ENCODE assay signal across 8 cellular contexts in genomic region chr2:219442206-219443015, GRCh38. TPM values are rescaled to one million over a fixed set of nuclear protein-coding genes. Genes with fewer than 3 reads are reported as not detected.
A peak's percentile ranks its signal among the peaks of the same experiment; 100 is the strongest.
DNase-seq lines count a peak whose midpoint lies in the region; ATAC-seq and TF ChIP-seq lines count a peak whose summit lies in the region.

No MANE protein-coding gene starts in this region.

- H3K9me3 Mint-ChIP-seq in activated B cell treated with CpG ODN at 0.5 μM for 24 hours = no peaks in the 10 kb centered on the region

- H3K27ac Mint-ChIP-seq in activated B cell treated with CpG ODN at 0.5 μM for 24 hours = no peak overlapping the region

- H3K9me3 ChIP-seq in hepatocyte (ENCODE audit: low read depth) = no peaks in the 10 kb centered on the region
- no peaks in the 10 kb centered on the region for H3K9me3 ChIP-seq in smooth muscle cell (replicated peaks; ENCODE audit: low read depth)

- H3K36me3 ChIP-seq in hepatocyte (replicated peaks; ENCODE audit: insufficient read depth, low read depth) (no peaks in the 10 kb centered on the region), smooth muscle cell (ENCODE audit: low read depth) (no peaks in the 10 kb centered on the region)

- H3K27ac ChIP-seq in hepatocyte = peak overlapping the region; percentile 37
- H3K27ac ChIP-seq in smooth muscle cell (ENCODE audit: low read depth) = no peak overlapping the region

- peaks cover 16% of the 10 kb centered on the region for H3K4me1 Mint-ChIP-seq in activated B cell treated with CpG ODN at 0.5 μM for 24 hours

- H3K4me2 ChIP-seq in hepatocyte (peak overlapping the region; percentile 99), smooth muscle cell (peak overlapping the region; percentile 89)

- H3K79me2 ChIP-seq in hepatocyte (no peaks in the 10 kb centered on the region), smooth muscle cell (ENCODE audit: low read depth) (no peaks in the 10 kb centered on the region)

- peaks cover 49% of the 10 kb centered on the region for H3K27me3 Mint-ChIP-seq in activated B cell treated with CpG ODN at 0.5 μM for 24 hours

- no peaks in the 10 kb centered on the region for H4K20me1 ChIP-seq in hepatocyte (ENCODE audit: insufficient read depth, poor library complexity, severe bottlenecking)
- no peaks in the 10 kb centered on the region for H4K20me1 ChIP-seq in smooth muscle cell (ENCODE audit: low read depth)

- no peaks in the 10 kb centered on the region for H3F3A ChIP-seq in smooth muscle cell (ENCODE audit: low read depth)

- ATAC-seq in activated B cell treated with CpG ODN at 0.5 μM for 24 hours (ENCODE audit: low read depth) (no peak), HG03045 (IDR thresholded peaks at IDR 0.05; ENCODE audit: unreplicated experiment) (no peak)

- POLR2A ChIA-PET in activated B cell treated with CpG ODN at 0.5 μM for 24 hours (lab: Charles Lee) = interaction anchor here (0.7 kb wide), 1 partner anchor 13 kb away, joined by 5 read pairs; no protein-coding TSS in a partner anchor

- H3K4me3 Mint-ChIP-seq in activated B cell treated with CpG ODN at 0.5 μM for 24 hours = peak overlapping the region; percentile 78

- CTCF ChIA-PET in activated B cell treated with CpG ODN at 0.5 μM for 24 hours (lab: Charles Lee) = no interaction called here

- TF ChIP-seq CTCF in activated B cell treated with CpG ODN at 0.5 μM for 24 hours (IDR thresholded peaks at IDR 0.05) = no peak
- no peak for TF ChIP-seq CTCF in hepatocyte (IDR thresholded peaks at IDR 0.05; ENCODE audit: poor library complexity)
- no peak for TF ChIP-seq CTCF in smooth muscle cell (IDR thresholded peaks at IDR 0.05; ENCODE audit: borderline replicate concordance, insufficient read depth, poor library complexity, severe bottlenecking)

- peak overlapping the region; percentile 52 for H2AFZ ChIP-seq in hepatocyte
- H2AFZ ChIP-seq in smooth muscle cell (ENCODE audit: low read depth) = no peak overlapping the region

- H3K4me3 ChIP-seq in hepatocyte (peak overlapping the region; percentile 88), smooth muscle cell (peak overlapping the region; percentile 63)

- H3K36me3 Mint-ChIP-seq in activated B cell treated with CpG ODN at 0.5 μM for 24 hours (ENCODE audit: low read depth) = no peaks in the 10 kb centered on the region

- 8% methylated on average over 15 of the region's 45 CpGs for WGBS in hepatocyte (ENCODE audit: low lambda C conversion rate, missing lambda C conversion rate)
- WGBS in smooth muscle cell (ENCODE audit: low lambda C conversion rate) = 11% methylated on average over 20 of the region's 45 CpGs

- peaks cover 2% of the 10 kb centered on the region for H3K27me3 ChIP-seq in hepatocyte
- no peaks in the 10 kb centered on the region for H3K27me3 ChIP-seq in smooth muscle cell (ENCODE audit: low read depth)

- H3K9me2 ChIP-seq in hepatocyte (replicated peaks; ENCODE audit: insufficient read depth) = no peaks in the 10 kb centered on the region

- intact Hi-C loops in activated B cell treated with CpG ODN at 0.5 μM for 24 hours (cut with micrococcal nuclease) = no loop called here

- DNase-seq in NCI-H1417 (lab: John Stamatoyannopoulos, UW) (peak in 2 of 3 experiments; percentile 44 to 47), NCI-H1417 treated with DMSO at 0.1 percent for 48 hours (lab: John Stamatoyannopoulos, UW) (no peak), activated B cell treated with CpG ODN at 0.5 μM for 24 hours (no peak), hepatocyte (ENCODE audit: low spot score) (no peak), smooth muscle cell (lab: John Stamatoyannopoulos, UW; ENCODE audit: unreplicated experiment) (no peak), NCI-H2196 (lab: John Stamatoyannopoulos, UW; ENCODE audit: unreplicated experiment) (no peak)
- DNase-seq in stimulated activated naive CD4-positive, alpha-beta T cell (lab: John Stamatoyannopoulos, UW) = no peak

- H3K4me1 ChIP-seq in hepatocyte (ENCODE audit: insufficient read depth) (peaks cover 24% of the 10 kb centered on the region), smooth muscle cell (ENCODE audit: low read depth) (peaks cover 18% of the 10 kb centered on the region)

- peak overlapping the region; percentile 39 for H3K9ac ChIP-seq in smooth muscle cell (ENCODE audit: low read depth)

RNA-seq across cellular contexts. Expression of gene SPEG, which starts 7.8 kb away (rescaled TPM):
- total RNA-seq in activated B cell treated with CpG ODN at 0.5 μM for 24 hours (0.09 and 0.42 TPM in 2 replicates), hepatocyte (21.1 and 21.6 TPM in 2 replicates), smooth muscle cell (14.9 and 38.8 TPM in 2 replicates)
- polyA plus RNA-seq in hepatocyte (35.8 and 40.0 TPM in 2 replicates), smooth muscle cell (37.8 and 40.5 TPM in 2 replicates)

RNA-seq across cellular contexts. Expression of gene DES, which starts 24.2 kb away (rescaled TPM):
- total RNA-seq in activated B cell treated with CpG ODN at 0.5 μM for 24 hours = not detected in 2 replicates
- 103 and 114 TPM in 2 replicates for total RNA-seq in hepatocyte
- 58.5 and 60.9 TPM in 2 replicates for polyA plus RNA-seq in hepatocyte
- 103 and 127 TPM in 2 replicates for total RNA-seq in smooth muscle cell
- 106 and 109 TPM in 2 replicates for polyA plus RNA-seq in smooth muscle cell

RNA-seq across cellular contexts. Expression of gene DNPEP, which starts 54.7 kb away (rescaled TPM):
- total RNA-seq in activated B cell treated with CpG ODN at 0.5 μM for 24 hours (89.0 and 93.4 TPM in 2 replicates), hepatocyte (53.5 and 72.0 TPM in 2 replicates), smooth muscle cell (24.9 and 137 TPM in 2 replicates)
- polyA plus RNA-seq in hepatocyte (79.0 and 87.7 TPM in 2 replicates), smooth muscle cell (48.1 and 61.8 TPM in 2 replicates)

RNA-seq across cellular contexts. Expression of gene GMPPA, which starts 56.3 kb away (rescaled TPM):
- 32.9 and 33.0 TPM in 2 replicates for total RNA-seq in activated B cell treated with CpG ODN at 0.5 μM for 24 hours
- total RNA-seq in hepatocyte = 51.3 and 76.5 TPM in 2 replicates
- 67.8 and 75.6 TPM in 2 replicates for polyA plus RNA-seq in hepatocyte
- 52.2 and 59.3 TPM in 2 replicates for total RNA-seq in smooth muscle cell
- 77.8 and 81.7 TPM in 2 replicates for polyA plus RNA-seq in smooth muscle cell

Comparison
In these comparisons a context has a peak if more than half of its experiments do, and no peak if none do; other contexts are left out.
1. DNase-seq: peak in NCI-H1417 (2 of 3); none in NCI-H1417 treated with DMSO at 0.1 percent for 48 hours (single experiment), activated B cell treated with CpG ODN at 0.5 μM for 24 hours (single experiment), hepatocyte (single experiment), smooth muscle cell (single experiment), stimulated activated naive CD4-positive, alpha-beta T cell (0 of 6) and NCI-H2196 (single experiment).
2. RNA of gene SPEG, which starts 7.8 kb away (total RNA-seq): 21.1 to 21.6 TPM in hepatocyte and 14.9 to 38.8 TPM in smooth muscle cell; 0.09 to 0.42 TPM in activated B cell treated with CpG ODN at 0.5 μM for 24 hours; every median in the first group is over 10 times any median in the second.
3. RNA of gene DES, which starts 24.2 kb away (total RNA-seq): 103 to 114 TPM in hepatocyte and 103 to 127 TPM in smooth muscle cell; not detected in activated B cell treated with CpG ODN at 0.5 μM for 24 hours; every median in the first group is over 100 times any median in the second.